8 cellular contexts compared by ENCODE assay signal in genomic region chr19:48110350-48110966, GRCh38. TPM values are rescaled to one million over a fixed set of nuclear protein-coding genes. Genes with fewer than 3 reads are reported as not detected.
A peak's percentile ranks its signal among the peaks of the same experiment; 100 is the strongest.
DNase-seq lines count a peak whose midpoint lies in the region; ATAC-seq, FAIRE-seq and TF ChIP-seq lines count a peak whose summit lies in the region.

TSS of gene PLA2G4C (minus strand) at chr19:48110817. CDS start at chr19:48106529, 4,288 bp downstream.

- peak within 1 kb of the TSS; percentile 93 to 100 (median 99) for H3K27ac ChIP-seq in dorsolateral prefrontal cortex
- peak within 1 kb of the TSS; percentile 78 for H3K27ac ChIP-seq in HepG2 (ENCODE audit: extremely low read length, insufficient read depth, low read length)

- peaks cover 18% of the 10 kb centered on the region for H3K4me1 ChIP-seq in HepG2 (ENCODE audit: insufficient read depth, low read length)

- TF ChIP-seq EP300 in HepG2 (IDR thresholded peaks at IDR 0.05; ENCODE audit: low read depth in 2 of 2, low read length in 2 of 2) (no peak), HepG2 (CRISPR knock-in tag; IDR thresholded peaks at IDR 0.05; ENCODE audit: borderline replicate concordance) (no peak)

- ATAC-seq in HG03460 (IDR thresholded peaks at IDR 0.05; ENCODE audit: unreplicated experiment) (peak; percentile 61), HepG2 (peak; percentile 73)

- H3K27me3 ChIP-seq in dorsolateral prefrontal cortex = no peaks in the 10 kb centered on the region
- H3K27me3 ChIP-seq in HepG2 (ENCODE audit: control insufficient read depth in 1 of 2, insufficient read depth in 2 of 2, low read length in 2 of 2) = no peaks in the 10 kb centered on the region; a peak in 1 of 5 replicates

- H3K36me3 ChIP-seq in HepG2 (replicated peaks in 1 of 2; ENCODE audit: control insufficient read depth in 1 of 2, insufficient read depth in 2 of 2, low read length in 2 of 2) = peaks cover 4% of the 10 kb centered on the region in 2 experiments; a peak in 2 of 5 replicates

- POLR2A ChIA-PET in HepG2 (lab: Yijun Ruan, JAX) = interaction anchor here (0.7 to 1.5 kb wide), 7 partner anchors 9 to 145 kb away, joined by 3 to 7 read pairs (median 5); partner anchors contain the start of genes CARD8 and LIG1

- H3K79me2 ChIP-seq in HepG2 (ENCODE audit: insufficient read depth, low read length) = no peaks in the 10 kb centered on the region

- intact Hi-C loops in dorsolateral prefrontal cortex (cut with DNase I) = no loop called here
- intact Hi-C loops in HepG2 (cut with micrococcal nuclease; ENCODE audit: unreplicated experiment) = no loop called here

- H3K9ac ChIP-seq in HepG2 (ENCODE audit: insufficient read depth, low read depth, low read length) = peak within 1 kb of the TSS; percentile 80

- H3K4me2 ChIP-seq in HepG2 (ENCODE audit: low read depth, low read length) = peak within 1 kb of the TSS; percentile 89

- TSS peak; percentile 97 for BruUV-seq in HepG2 (replicated peaks; lab: Mats Ljungman, UMichigan)

- no peaks in the 10 kb centered on the region for H4K20me1 ChIP-seq in HepG2 (ENCODE audit: insufficient read depth, low read length)

- WGBS in HepG2 (ENCODE audit: low lambda C conversion rate) = 2% methylated on average over 6 of the region's 27 CpGs

- TF ChIP-seq RAD21 in HepG2 (CRISPR knock-in tag; IDR thresholded peaks at IDR 0.05) = no peak

- DNase-seq in GM12864 (ENCODE audit: low read depth) = peak; percentile 53
- peak; percentile 95 for DNase-seq in NCI-H69 (lab: John Stamatoyannopoulos, UW)
- peak; percentile 88 to 89 for DNase-seq in activated CD4-positive, alpha-beta T cell treated with anti-CD3 and anti-CD28 coated beads, Interleukin-2, amount 50 U/mL, for 48 hours
- peak; percentile 87 to 95 (median 90) for DNase-seq in dorsolateral prefrontal cortex
- DNase-seq in HepG2 (ENCODE audit: low spot score) = peak; percentile 72
- DNase-seq in stimulated activated CD4-positive, alpha-beta T cell treated with anti-CD3 and anti-CD28 coated beads, Interleukin-2, amount 100 ng/mL, for 4 hours (ENCODE audit: low read depth) = peak; percentile 76
- no peak for DNase-seq in NK-92 treated with Interleukin-12 subunit alpha and Interleukin-12 subunit beta, amount 100 ng/mL, for 24 hours (lab: John Stamatoyannopoulos, UW)

- peak; percentile 44 for FAIRE-seq in HepG2 (lab: Jason Lieb, UNC)

- peak within 1 kb of the TSS; percentile 69 for H3K4me3 ChIP-seq in GM12864 (ENCODE audit: low read depth, low read length)
- H3K4me3 ChIP-seq in dorsolateral prefrontal cortex = peak within 1 kb of the TSS; percentile 43 to 84 (median 69)
- peak within 1 kb of the TSS; percentile 71 to 87 (median 74) for H3K4me3 ChIP-seq in HepG2 (replicated peaks in 1 of 3; ENCODE audit: insufficient read depth in 1 of 3, low read depth in 2 of 3, low read length in 3 of 3)

- CTCF ChIA-PET in HepG2 (lab: Yijun Ruan, JAX; ENCODE audit: low intra/inter-chr PET ratio, low total read pairs) = no interaction called here

- peak within 1 kb of the TSS; percentile 57 for H2AFZ ChIP-seq in HepG2 (ENCODE audit: low read length)

- no peak for TF ChIP-seq CTCF in GM12864 (IDR thresholded peaks at IDR 0.05; ENCODE audit: low read depth, low read length, missing control alignments)
- peak in 36 of 56 donors; percentile 4 to 65 (median 33) for TF ChIP-seq CTCF in dorsolateral prefrontal cortex (IDR thresholded peaks at IDR 0.05 in 54 of 56, conservative IDR thresholded peaks at IDR 0.05 in 2 of 56; ENCODE audit: low read depth in 1 of 56, partially characterized antibody in 56 of 56)
- peak; percentile 7; the same call in 1 of the 2 replicates for TF ChIP-seq CTCF in HepG2 (CRISPR knock-in tag; IDR thresholded peaks at IDR 0.05)

- peak; percentile 76 to 78 for TF ChIP-seq POLR2A in HepG2 (IDR thresholded peaks at IDR 0.05; ENCODE audit: insufficient read depth in 1 of 2, low read depth in 2 of 2, low read length in 2 of 2)

- in situ Hi-C loops in HepG2 (cut with HindIII; ENCODE audit: extremely low pct_ligation_motif_present, low pct_unique_long_range_greater_than_20kb) = no loop called here

- H3K9me3 ChIP-seq in HepG2 (ENCODE audit: low read length) = no peaks in the 10 kb centered on the region

TF ChIP-seq in HepG2, 621 proteins besides CTCF, POLR2A, EP300 and RAD21 (continues in another document):
- TF ChIP-seq DNMT3B (CRISPR knock-in tag; conservative IDR thresholded peaks at IDR 0.05) (no peak), RFXAP (CRISPR knock-in tag; IDR thresholded peaks at IDR 0.05; ENCODE audit: borderline replicate concordance) (no peak), HMGXB4 (CRISPR knock-in tag; IDR thresholded peaks at IDR 0.05; ENCODE audit: borderline replicate concordance in 1 of 2, low read depth in 1 of 2) (peak; percentile 36 to 39; a peak in 1 of 4 replicates), ZSCAN12 (CRISPR knock-in tag; IDR thresholded peaks at IDR 0.05) (no peak), CC2D1A (CRISPR knock-in tag; IDR thresholded peaks at IDR 0.05) (no peak), FOSL2 (CRISPR knock-in tag; IDR thresholded peaks at IDR 0.05) (0 out of 2 replicates have a peak, but pooled peaks have one; percentile 18), ZNF572 (CRISPR knock-in tag; IDR thresholded peaks at IDR 0.05) (no peak), ZMYM4 (CRISPR knock-in tag; IDR thresholded peaks at IDR 0.05) (no peak), NR1H2 (CRISPR knock-in tag; IDR thresholded peaks at IDR 0.05; ENCODE audit: borderline replicate concordance, low read depth) (no peak), CREM (IDR thresholded peaks at IDR 0.05) (no peak), CREM (CRISPR knock-in tag; IDR thresholded peaks at IDR 0.05) (no peak), HNRNPL (IDR thresholded peaks at IDR 0.05; ENCODE audit: low read depth, low read length) (no peak), CBFB (CRISPR knock-in tag; IDR thresholded peaks at IDR 0.05) (no peak), ZNF614 (CRISPR knock-in tag; IDR thresholded peaks at IDR 0.05; ENCODE audit: borderline replicate concordance) (peak; percentile 30; the same call in 1 of the 2 replicates), JDP2 (CRISPR knock-in tag; IDR thresholded peaks at IDR 0.05; ENCODE audit: borderline replicate concordance) (no peak), RXRB (CRISPR knock-in tag; IDR thresholded peaks at IDR 0.05; ENCODE audit: borderline replicate concordance) (0 out of 2 replicates have a peak, but pooled peaks have one; percentile 22)

RNA-seq across cellular contexts. Expression of gene PLA2G4C, which starts in this region (rescaled TPM):
- 100 to 1,000 TPM in 45 of 120 experiments, 10 to 100 TPM in 75; 52.0 to 175 (median 92.9) TPM for total RNA-seq in dorsolateral prefrontal cortex
- 0.87 and 1.7 TPM in 2 replicates for total RNA-seq in HepG2 (2016; rRNA removed; fragmentation: Illumina TruSeq; extraction: Trizol)
- not detected in 2 replicates for total RNA-seq in HepG2 (2016; cell fraction: cytosol; rRNA removed; fragmentation: Illumina TruSeq; extraction: Trizol; ENCODE audit: low read depth)
- 0.30 and 1.1 TPM in 2 replicates for total RNA-seq in HepG2 (2016; cell fraction: insoluble cytoplasmic fraction; rRNA removed; fragmentation: Illumina TruSeq; extraction: Trizol)
- total RNA-seq in HepG2 (2016; cell fraction: membrane; rRNA removed; fragmentation: Illumina TruSeq; extraction: Trizol) = 0.19 and 1.9 TPM in 2 replicates
- total RNA-seq in HepG2 (2016; cell fraction: nucleus; rRNA removed; fragmentation: Illumina TruSeq; extraction: Trizol) = 0.60 and 4.0 TPM in 2 replicates
- 1.6 and 2.8 TPM in 2 replicates for polyA plus RNA-seq in HepG2 (2011; rRNA removed)
- polyA plus RNA-seq in HepG2 (2011; cell fraction: cytosol; rRNA removed) = 0.99 and 1.6 TPM in 2 replicates
- 5.9 and 6.4 TPM in 2 replicates for polyA plus RNA-seq in HepG2 (2011; cell fraction: nucleus; rRNA removed)
- polyA plus RNA-seq in HepG2 (2012) = 0.91 and 1.1 TPM in 2 replicates
- 0.34 TPM in 2 replicates for polyA plus RNA-seq in HepG2 (2016; cell fraction: cytosol; fragmentation: Illumina TruSeq; extraction: Trizol; ENCODE audit: low read depth)
- 0.82 and 1.6 TPM in 2 replicates for polyA plus RNA-seq in HepG2 (2016; cell fraction: insoluble cytoplasmic fraction; fragmentation: Illumina TruSeq; extraction: Trizol; ENCODE audit: low read depth)
- polyA plus RNA-seq in HepG2 (2016; cell fraction: membrane; fragmentation: Illumina TruSeq; extraction: Trizol; ENCODE audit: low read depth) = 0.19 TPM in 1 of 2 replicates, not detected in the other
- 2.2 and 2.5 TPM in 2 replicates for polyA plus RNA-seq in HepG2 (2016; cell fraction: nucleus; fragmentation: Illumina TruSeq; extraction: Trizol; ENCODE audit: insufficient read depth, low read depth)
- 0.58 and 2.7 TPM in 2 replicates for polyA minus RNA-seq in HepG2 (2011; rRNA and poly(A)+ RNA removed; ENCODE audit: low replicate concordance)
- 1.5 TPM in 1 of 2 replicates, not detected in the other for polyA minus RNA-seq in HepG2 (2011; cell fraction: cytosol; rRNA and poly(A)+ RNA removed)
- 4.2 and 5.0 TPM in 2 replicates for polyA minus RNA-seq in HepG2 (2011; cell fraction: nucleus; rRNA and poly(A)+ RNA removed)

Comparison
In these comparisons a context has a peak if more than half of its experiments do, and no peak if none do; other contexts are left out.
1. RNA of gene PLA2G4C (total RNA-seq): 52.0 to 175 TPM in dorsolateral prefrontal cortex; 0.19 to 4.0 TPM in HepG2; every median in the first group is over 10 times any median in the second.
2. Peak in every context shown above with its lines, with median percentiles within 50 percentile points of each other: H3K4me3 ChIP-seq.